Comparison of ENCODE assay signal across 26 cellular contexts in the genomic region with DNA sequence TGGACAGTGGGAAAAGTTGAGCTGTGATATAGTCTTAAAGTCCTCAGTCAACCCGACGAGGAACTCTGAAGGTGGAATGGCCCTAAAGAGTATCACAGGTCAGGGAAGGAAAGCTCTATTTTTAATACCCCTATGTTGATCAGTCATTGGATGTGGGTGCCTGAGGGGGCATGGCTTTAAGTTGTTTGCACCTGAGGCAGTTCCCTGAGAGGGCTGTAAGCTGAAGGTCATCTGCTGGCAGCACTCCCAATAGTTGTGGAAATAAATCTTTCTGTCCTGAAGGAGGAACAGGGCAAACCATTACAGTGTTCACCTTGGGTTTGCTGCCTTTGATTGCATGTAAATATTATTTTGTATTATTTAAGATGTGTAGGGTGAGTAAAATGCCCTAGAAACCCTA. TPM values are rescaled to one million over a fixed set of nuclear protein-coding genes. Genes with fewer than 3 reads are reported as not detected.
DNase-seq lines count a peak whose midpoint lies in the region; ATAC-seq and TF ChIP-seq lines count a peak whose summit lies in the region.
"Had no signal": no experiment of that assay in that cellular context is flagged by ENCODE, and none has a peak within 500 bp of the region (broad histone marks: within the 10 kb centered on the region; RNA-seq: fewer than 3 reads in every experiment).

No MANE protein-coding gene starts in this region.

- H3K4me1 Mint-ChIP-seq in activated naive CD4-positive, alpha-beta T cell treated with anti-CD3 and anti-CD28 coated beads, Interleukin-2, amount 50 U/mL, for 24 hours = peaks cover 55% of the 10 kb centered on the region
- peaks cover 29 to 59% (median 50%) of the 10 kb centered on the region in 4 donors for H3K4me1 Mint-ChIP-seq in naive thymus-derived CD8-positive, alpha-beta T cell

- WGBS in body of pancreas, 2 donors = 19 to 40% methylated on average over 2 of the region's 2 CpGs

- H3K27me3 Mint-ChIP-seq in activated naive CD4-positive, alpha-beta T cell treated with anti-CD3 and anti-CD28 coated beads, Interleukin-2, amount 50 U/mL, for 24 hours = no peaks in the 10 kb centered on the region
- no peaks in the 10 kb centered on the region for H3K27me3 Mint-ChIP-seq in naive thymus-derived CD8-positive, alpha-beta T cell

- ATAC-seq in body of pancreas (peak; percentile 81), GM21825 (IDR thresholded peaks at IDR 0.05; ENCODE audit: unreplicated experiment) (no peak), GM18498 (IDR thresholded peaks at IDR 0.05; ENCODE audit: unreplicated experiment) (no peak)
- ATAC-seq in naive thymus-derived CD8-positive, alpha-beta T cell = no peak
- ATAC-seq: CD8-positive, alpha-beta T cell; PC-3 had no signal

- H3K4me1 ChIP-seq in body of pancreas = peaks cover 11% of the 10 kb centered on the region

- no peak overlapping the region for H3K4me3 ChIP-seq in body of pancreas
- H3K4me3 ChIP-seq: BLaER1 had no signal

- H3K36me3 ChIP-seq in body of pancreas (replicated peaks in 1 of 2; ENCODE audit: insufficient read depth in 1 of 2, low read depth in 2 of 2) = no peaks in the 10 kb centered on the region

- intact Hi-C loops in body of pancreas (cut with DNase I) = no loop called here

- H3K27me3 ChIP-seq in body of pancreas = no peaks in the 10 kb centered on the region
- H3K27me3 ChIP-seq: BLaER1 had no signal

- H3K27ac ChIP-seq in body of pancreas = peak overlapping the region in 2 of 4 donors; percentile 20 to 57
- H3K27ac ChIP-seq: BLaER1, KMS-11 had no signal

- peaks cover 5% of the 10 kb centered on the region for H3K9me3 Mint-ChIP-seq in activated naive CD4-positive, alpha-beta T cell treated with anti-CD3 and anti-CD28 coated beads, Interleukin-2, amount 50 U/mL, for 24 hours
- H3K9me3 Mint-ChIP-seq in naive thymus-derived CD8-positive, alpha-beta T cell = peaks cover 0 to 9% (median 2%) of the 10 kb centered on the region in 9 donors
- H3K9me3 Mint-ChIP-seq: CD8-positive, alpha-beta T cell had no signal

- no peak overlapping the region for H3K4me3 Mint-ChIP-seq in activated naive CD4-positive, alpha-beta T cell treated with anti-CD3 and anti-CD28 coated beads, Interleukin-2, amount 50 U/mL, for 24 hours
- peak overlapping the region in 5 of 10 donors; percentile 11 to 47 (median 24) for H3K4me3 Mint-ChIP-seq in naive thymus-derived CD8-positive, alpha-beta T cell
- H3K4me3 Mint-ChIP-seq: CD8-positive, alpha-beta T cell had no signal

- peak overlapping the region; percentile 38 for H3K27ac Mint-ChIP-seq in activated naive CD4-positive, alpha-beta T cell treated with anti-CD3 and anti-CD28 coated beads, Interleukin-2, amount 50 U/mL, for 24 hours
- H3K27ac Mint-ChIP-seq in naive thymus-derived CD8-positive, alpha-beta T cell = peak overlapping the region in 8 of 10 donors; percentile 13 to 72 (median 46)

- H3K36me3 Mint-ChIP-seq in activated naive CD4-positive, alpha-beta T cell treated with anti-CD3 and anti-CD28 coated beads, Interleukin-2, amount 50 U/mL, for 24 hours = peaks cover 3% of the 10 kb centered on the region
- peaks cover 0 to 21% (median 5%) of the 10 kb centered on the region in 3 donors for H3K36me3 Mint-ChIP-seq in naive thymus-derived CD8-positive, alpha-beta T cell

- POLR2A ChIA-PET in naive thymus-derived CD8-positive, alpha-beta T cell (lab: Charles Lee) = interaction anchor here (1.3 to 2.4 kb wide), 4 partner anchors 10 to 59 kb away, joined by 5 to 11 read pairs (median 8); partner anchors contain the start of gene C1GALT1

- no peak for TF ChIP-seq POLR2A in body of pancreas (IDR thresholded peaks at IDR 0.05)

- no peaks in the 10 kb centered on the region for H3K9me3 ChIP-seq in body of pancreas
- H3K9me3 ChIP-seq: SK-N-SH had no signal

- DNase-seq in activated naive CD4-positive, alpha-beta T cell (lab: John Stamatoyannopoulos, UW) = no peak
- DNase-seq in body of pancreas (peak; percentile 62 to 84 (median 78)), DMS114 treated with DMSO at 0.1 percent for 48 hours (lab: John Stamatoyannopoulos, UW; ENCODE audit: unreplicated experiment) (no peak), UCSD-AML1 (lab: John Stamatoyannopoulos, UW; ENCODE audit: unreplicated experiment) (no peak)
- no peak for DNase-seq in naive thymus-derived CD8-positive, alpha-beta T cell
- DNase-seq: 8988T; ACHN; Caco-2; CD8-positive, alpha-beta T cell; DMS79; GF-D8; IMR-90; NCI-H1092; NCI-H1417 treated with DMSO at 0.1 percent for 48 hours; NCI-H1694 treated with DMSO at 0.1 percent for 48 hours; NCI-H2081; NCI-H2227 treated with DMSO at 0.1 percent for 48 hours; NCI-H524; NCI-H748 treated with DMSO at 0.1 percent for 48 hours; PC-3; SK-N-SH had no signal

- no peak for TF ChIP-seq CTCF in body of pancreas (IDR thresholded peaks at IDR 0.05)

RNA-seq across cellular contexts. Expression of gene C1GALT1, which starts 17.8 kb away (rescaled TPM):
- 10 to 100 TPM in 1 of 2 donors, 1 to 10 TPM in 1; 9.1 to 13.8 TPM for total RNA-seq in body of pancreas
- 10 to 100 TPM; 64.6 to 65.4 TPM for total RNA-seq in naive thymus-derived CD8-positive, alpha-beta T cell
- 10 to 100 TPM; 41.7 to 72.6 (median 63.4) TPM for polyA plus RNA-seq in naive thymus-derived CD8-positive, alpha-beta T cell

Comparison
In these comparisons a context has a peak if more than half of its experiments do, and no peak if none do; other contexts are left out.
1. DNase-seq: peak in body of pancreas (4 of 4); none in activated naive CD4-positive, alpha-beta T cell (0 of 4), naive thymus-derived CD8-positive, alpha-beta T cell (0 of 10), DMS114 treated with DMSO at 0.1 percent for 48 hours (single experiment) and UCSD-AML1 (single experiment).
2. RNA of gene C1GALT1, which starts 17.8 kb away (total RNA-seq): 64.6 to 65.4 TPM in naive thymus-derived CD8-positive, alpha-beta T cell; 9.1 to 13.8 TPM in body of pancreas; every median in the first group is over 4 times any median in the second.